In genomic region chr17:58315281-58315711, GRCh38 we compare ENCODE assay signal across 21 cellular contexts. TPM values are rescaled to one million over a fixed set of nuclear protein-coding genes. Genes with fewer than 3 reads are reported as not detected.
DNase-seq lines count a peak whose midpoint lies in the region; ATAC-seq, FAIRE-seq and TF ChIP-seq lines count a peak whose summit lies in the region.
"Had no signal": no experiment of that assay in that cellular context is flagged by ENCODE, and none has a peak within 500 bp of the region (broad histone marks: within the 10 kb centered on the region; RNA-seq: fewer than 3 reads in every experiment).

No MANE protein-coding gene starts in this region.

- 85 to 91% methylated on average over 6 of the region's 6 CpGs for WGBS in heart right ventricle, 2 donors

- no peak for TF ChIP-seq CTCF in heart right ventricle (IDR thresholded peaks at IDR 0.05)
- no peak for TF ChIP-seq CTCF in mesothelial cell of epicardium (IDR thresholded peaks at IDR 0.05; ENCODE audit: unreplicated experiment)

- no peak overlapping the region for H3K4me3 ChIP-seq in heart right ventricle
- H3K4me3 ChIP-seq: cardiac muscle cell, gastrocnemius medialis, left lung, ovary, SJCRH30 had no signal

- H3K4me1 Mint-ChIP-seq in stimulated activated effector memory CD8-positive, alpha-beta T cell treated with anti-CD3 and anti-CD28 coated beads, Interleukin-12 subunit alpha, Interleukin-12 subunit beta, amount 100 ng/mL, for 72 hours: peaks cover 28% of the 10 kb centered on the region
- H3K4me1 Mint-ChIP-seq in mesothelial cell of epicardium: no peaks in the 10 kb centered on the region

- H3K27ac ChIP-seq in heart right ventricle: no peak overlapping the region
- H3K27ac ChIP-seq: cardiac muscle cell, gastrocnemius medialis, left lung, ovary had no signal

- H3K4me1 ChIP-seq in heart right ventricle: peaks cover 0 to 5% (median 0%) of the 10 kb centered on the region in 9 donors
- H3K4me1 ChIP-seq: gastrocnemius medialis had no signal

- no peaks in the 10 kb centered on the region for H3K36me3 ChIP-seq in heart right ventricle
- H3K36me3 ChIP-seq: cardiac muscle cell, gastrocnemius medialis, left lung, ovary, SJCRH30 had no signal

- ATAC-seq in Right ventricle myocardium superior (ENCODE audit: poor library complexity): no peak
- no peak for ATAC-seq in heart right ventricle
- no peak for ATAC-seq in stimulated activated effector memory CD8-positive, alpha-beta T cell treated with anti-CD3 and anti-CD28 coated beads, Interleukin-12 subunit alpha, Interleukin-12 subunit beta, amount 100 ng/mL, for 72 hours
- ATAC-seq: activated CD4-positive, alpha-beta T cell treated with anti-CD3 and anti-CD28 coated beads for 36 hours; gastrocnemius medialis; left lung had no signal

- H3K27me3 Mint-ChIP-seq in mesothelial cell of epicardium (ENCODE audit: low read depth): no peaks in the 10 kb centered on the region
- H3K27me3 Mint-ChIP-seq: activated CD4-positive, alpha-beta T cell treated with anti-CD3 and anti-CD28 coated beads for 36 hours had no signal

- H3K9me3 ChIP-seq in heart right ventricle: no peaks in the 10 kb centered on the region
- H3K9me3 ChIP-seq: Caco-2, gastrocnemius medialis, left lung, ovary, SJCRH30 had no signal

- DNase-seq in Right ventricle myocardium superior (peak; percentile 14), heart right ventricle (no peak), HTR-8/SVneo (ENCODE audit: insufficient read length, low spot score) (no peak), ecto neural progenitor cell (ENCODE audit: low spot score) (peak; percentile 43), NCI-H2081 treated with DMSO at 0.1 percent for 48 hours (lab: John Stamatoyannopoulos, UW) (no peak), NCI-H345 treated with DMSO at 0.1 percent for 48 hours (lab: John Stamatoyannopoulos, UW; ENCODE audit: unreplicated experiment) (no peak), mesothelial cell of epicardium (ENCODE audit: low spot score in 2 of 2, unreplicated experiment in 2 of 2) (no peak)
- DNase-seq in stimulated activated effector memory CD8-positive, alpha-beta T cell treated with anti-CD3 and anti-CD28 coated beads, Interleukin-12 subunit alpha, Interleukin-12 subunit beta, amount 100 ng/mL, for 72 hours (ENCODE audit: low spot score in 2 of 2): peak in 1 of 2 donors; percentile 45
- DNase-seq: activated CD4-positive, alpha-beta T cell treated with anti-CD3 and anti-CD28 coated beads for 36 hours; erythroblast; gastrocnemius medialis; KBM-7; left lung; NCI-H187 treated with DMSO at 0.1 percent for 48 hours; NCI-H510A treated with DMSO at 0.1 percent for 48 hours; OCI-M1; SJCRH30; T-helper 9 cell had no signal

- H3K27me3 ChIP-seq in heart right ventricle: no peaks in the 10 kb centered on the region
- H3K27me3 ChIP-seq: cardiac muscle cell, gastrocnemius medialis, left lung, ovary, SJCRH30 had no signal

- intact Hi-C loops in Right ventricle myocardium superior (cut with DNase I): loop anchor here (5.0 kb wide), 1 partner anchor 132 kb away; no protein-coding TSS in a partner anchor
- intact Hi-C loops in heart right ventricle (cut with DNase I): loop anchor here in 5 of 10 donors (5.0 to 10.0 kb wide), 4 partner anchors 100 to 132 kb away; partner anchors contain the start of gene RNF43 (in 2 of the 5)

- H3K27ac Mint-ChIP-seq in stimulated activated effector memory CD8-positive, alpha-beta T cell treated with anti-CD3 and anti-CD28 coated beads, Interleukin-12 subunit alpha, Interleukin-12 subunit beta, amount 100 ng/mL, for 72 hours: peak overlapping the region; percentile 87
- H3K27ac Mint-ChIP-seq in mesothelial cell of epicardium: no peak overlapping the region
- H3K27ac Mint-ChIP-seq: activated CD4-positive, alpha-beta T cell treated with anti-CD3 and anti-CD28 coated beads for 36 hours had no signal

- FAIRE-seq in HTR-8/SVneo (lab: Jason Lieb, UNC): peak; percentile 57

- H3K4me3 Mint-ChIP-seq in stimulated activated effector memory CD8-positive, alpha-beta T cell treated with anti-CD3 and anti-CD28 coated beads, Interleukin-12 subunit alpha, Interleukin-12 subunit beta, amount 100 ng/mL, for 72 hours: no peak overlapping the region
- H3K4me3 Mint-ChIP-seq in mesothelial cell of epicardium: no peak overlapping the region
- H3K4me3 Mint-ChIP-seq: activated CD4-positive, alpha-beta T cell treated with anti-CD3 and anti-CD28 coated beads for 36 hours had no signal

- peaks cover 56% of the 10 kb centered on the region for H3K36me3 Mint-ChIP-seq in stimulated activated effector memory CD8-positive, alpha-beta T cell treated with anti-CD3 and anti-CD28 coated beads, Interleukin-12 subunit alpha, Interleukin-12 subunit beta, amount 100 ng/mL, for 72 hours
- H3K36me3 Mint-ChIP-seq in mesothelial cell of epicardium: peaks cover 15% of the 10 kb centered on the region

- no peaks in the 10 kb centered on the region for H3K9me3 Mint-ChIP-seq in stimulated activated effector memory CD8-positive, alpha-beta T cell treated with anti-CD3 and anti-CD28 coated beads, Interleukin-12 subunit alpha, Interleukin-12 subunit beta, amount 100 ng/mL, for 72 hours
- H3K9me3 Mint-ChIP-seq in mesothelial cell of epicardium: no peaks in the 10 kb centered on the region

RNA-seq across cellular contexts. Expression of gene TSPOAP1, which starts 13.3 kb away (rescaled TPM):
- total RNA-seq in Right ventricle myocardium superior (13.6 TPM), heart right ventricle (10 to 100 TPM in 8 of 10 donors, 1 to 10 TPM in 2; 6.0 to 18.7 (median 12.4) TPM), mesothelial cell of epicardium (87.2 to 88.8 TPM (median 88.4 TPM) in 3 replicates)
- 10 to 100 TPM in 1 of 2 donors, 1 to 10 TPM in 1; 1.6 to 35.6 TPM for polyA plus RNA-seq in heart right ventricle

RNA-seq across cellular contexts. Expression of gene MPO, which starts 34.6 kb away (rescaled TPM):
- total RNA-seq in Right ventricle myocardium superior: 0.05 TPM
- total RNA-seq in heart right ventricle: 1 to 10 TPM in 1 of 10 donors, under 1 TPM in 7, not detected in 2; 0.08 to 2.5 (median 0.25) TPM
- polyA plus RNA-seq in heart right ventricle: under 1 TPM; 0.07 to 0.15 TPM
- not detected in 3 replicates for total RNA-seq in mesothelial cell of epicardium
- total RNA-seq: cardiac muscle cell had no signal
- polyA plus RNA-seq: cardiac muscle cell had no signal

RNA-seq across cellular contexts. Expression of gene SUPT4H1, which starts 36.7 kb away (rescaled TPM):
- total RNA-seq in Right ventricle myocardium superior (59.2 TPM), heart right ventricle (10 to 100 TPM; 49.0 to 73.4 (median 59.8) TPM), mesothelial cell of epicardium (76.8 to 90.7 TPM (median 86.6 TPM) in 3 replicates)
- polyA plus RNA-seq in heart right ventricle: 10 to 100 TPM; 38.0 to 95.0 TPM

Comparison
In these comparisons a context has a peak if more than half of its experiments do, and no peak if none do; other contexts are left out.
1. DNase-seq: peak in Right ventricle myocardium superior (single experiment) and ecto neural progenitor cell (single experiment); none in heart right ventricle (0 of 2), HTR-8/SVneo (single experiment), NCI-H2081 treated with DMSO at 0.1 percent for 48 hours (single experiment), NCI-H345 treated with DMSO at 0.1 percent for 48 hours (single experiment) and mesothelial cell of epicardium (0 of 2).